ENCODE assay signal across 8 cellular contexts in genomic region chr4:38034986-38035882, GRCh38.
DNase-seq lines count a peak whose midpoint lies in the region; ATAC-seq and TF ChIP-seq lines count a peak whose summit lies in the region.

No MANE protein-coding gene starts in this region.

- WGBS in neuronal stem cell (ENCODE audit: extremely low coverage in 2 of 2, insufficient read length in 2 of 2, insufficient replicate concordance in 1 of 2), 2 donors, result no CpG with 5 or more reads among the region's 11 CpGs

- DNase-seq in AG08396 (ENCODE audit: low spot score) (peak; percentile 69), GM06990 (ENCODE audit: extremely low read depth, insufficient read length) (peak; percentile 29), NCI-H146 (lab: John Stamatoyannopoulos, UW) (peak; percentile 71), T follicular helper cell (ENCODE audit: low read depth) (peak; percentile 23), fibroblast of lung (ENCODE audit: low read depth in 2 of 2) (peak; percentile 49 to 82), neuronal stem cell (ENCODE audit: low spot score) (peak; percentile 40)

- H3K18ac ChIP-seq in neuronal stem cell (ENCODE audit: low read length), result no peak overlapping the region

- no peak overlapping the region for H2BK5ac ChIP-seq in neuronal stem cell (ENCODE audit: low read length)

- H2BK120ac ChIP-seq in neuronal stem cell (ENCODE audit: low read depth, low read length), result no peak overlapping the region

- H3K27ac ChIP-seq in fibroblast of lung (ENCODE audit: insufficient read depth, low read length) (no peak overlapping the region), neuronal stem cell (replicated peaks; ENCODE audit: low read length) (no peak overlapping the region)

- H2BK12ac ChIP-seq in neuronal stem cell (ENCODE audit: low read length), result no peak overlapping the region

- H3K79me2 ChIP-seq in fibroblast of lung (ENCODE audit: control insufficient read depth, insufficient read depth, low read length), result no peaks in the 10 kb centered on the region

- no peaks in the 10 kb centered on the region for H4K20me1 ChIP-seq in fibroblast of lung (ENCODE audit: control insufficient read depth, extremely low read depth, insufficient read depth, low read length)

- no peak overlapping the region for H2AK5ac ChIP-seq in neuronal stem cell (ENCODE audit: low read depth, low read length)

- H3K4me2 ChIP-seq in fibroblast of lung (ENCODE audit: extremely low read depth, insufficient read depth, low read length), result no peak overlapping the region
- no peak overlapping the region for H3K4me2 ChIP-seq in neuronal stem cell (ENCODE audit: insufficient read depth, low read length, poor library complexity, severe bottlenecking)

- H3K27me3 ChIP-seq in GM06990 (replicated peaks; ENCODE audit: control insufficient read depth, insufficient read depth, low read length) (no peaks in the 10 kb centered on the region), fibroblast of lung (ENCODE audit: control insufficient read depth, insufficient read depth, low read length) (no peaks in the 10 kb centered on the region), neuronal stem cell (ENCODE audit: control insufficient read depth in 3 of 3, insufficient read depth in 3 of 3, low read depth in 1 of 3, low read length in 3 of 3) (no peaks in the 10 kb centered on the region)

- no peak for ATAC-seq in HG03045 (IDR thresholded peaks at IDR 0.05; ENCODE audit: unreplicated experiment)
- ATAC-seq in GM18907 (IDR thresholded peaks at IDR 0.05; ENCODE audit: unreplicated experiment), result no peak

- H3K36me3 ChIP-seq in GM06990 (ENCODE audit: control insufficient read depth, insufficient read depth, low read length) (peaks cover 6% of the 10 kb centered on the region), fibroblast of lung (ENCODE audit: control insufficient read depth, insufficient read depth, low read length) (no peaks in the 10 kb centered on the region), neuronal stem cell (replicated peaks in 1 of 2; ENCODE audit: control insufficient read depth in 2 of 2, insufficient read depth in 2 of 2, low read length in 2 of 2) (peaks cover 7 to 44% of the 10 kb centered on the region in 2 donors)

- H4K8ac ChIP-seq in neuronal stem cell (ENCODE audit: low read depth, low read length), result no peak overlapping the region

- H3K79me1 ChIP-seq in neuronal stem cell (ENCODE audit: low read depth, low read length), result no peaks in the 10 kb centered on the region

- no peak overlapping the region for H3K14ac ChIP-seq in neuronal stem cell (ENCODE audit: low read length)

- no peak overlapping the region for H3K4ac ChIP-seq in neuronal stem cell (ENCODE audit: low read length)

- no peak overlapping the region for H3K4me3 ChIP-seq in GM06990 (replicated peaks; ENCODE audit: low read depth, low read length)
- H3K4me3 ChIP-seq in fibroblast of lung (replicated peaks in 1 of 4; ENCODE audit: control extremely low read depth in 1 of 4, insufficient read depth in 1 of 4, low read depth in 3 of 4, low read length in 4 of 4), result no peak overlapping the region
- no peak overlapping the region for H3K4me3 ChIP-seq in neuronal stem cell (ENCODE audit: low read length in 2 of 2)

- H2BK15ac ChIP-seq in neuronal stem cell (ENCODE audit: low read length), result no peak overlapping the region

- no peak overlapping the region for H3K23ac ChIP-seq in neuronal stem cell (ENCODE audit: low read depth, low read length, poor library complexity)

- no peaks in the 10 kb centered on the region for H3K4me1 ChIP-seq in fibroblast of lung (ENCODE audit: control insufficient read depth, extremely low read depth, insufficient read depth, low read length)
- no peaks in the 10 kb centered on the region for H3K4me1 ChIP-seq in neuronal stem cell (ENCODE audit: control insufficient read depth in 2 of 2, insufficient read depth in 1 of 2, low read depth in 1 of 2, low read length in 2 of 2)

- H4K91ac ChIP-seq in neuronal stem cell (ENCODE audit: low read depth, low read length, poor library complexity), result no peak overlapping the region

- H3K9me3 ChIP-seq in fibroblast of lung (ENCODE audit: control insufficient read depth, insufficient read depth, low read depth, low read length), result no peaks in the 10 kb centered on the region
- H3K9me3 ChIP-seq in neuronal stem cell (replicated peaks in 1 of 2; ENCODE audit: control insufficient read depth in 2 of 2, insufficient read depth in 1 of 2, low read depth in 1 of 2, low read length in 2 of 2), result peaks cover 0 to 4% of the 10 kb centered on the region in 2 donors

- peak; percentile 53 for TF ChIP-seq CTCF in GM06990 (IDR thresholded peaks at IDR 0.05; ENCODE audit: insufficient read depth, low read length, poor library complexity, severe bottlenecking)
- TF ChIP-seq CTCF in fibroblast of lung (conservative IDR thresholded peaks at IDR 0.05 in 1 of 2, IDR thresholded peaks at IDR 0.05 in 1 of 2; ENCODE audit: low read depth in 1 of 2, low read length in 2 of 2), result peak; percentile 57 to 63

- H2AFZ ChIP-seq in fibroblast of lung (ENCODE audit: low read length) (no peak overlapping the region), neuronal stem cell (ENCODE audit: low read length) (no peak overlapping the region)

- H3K9ac ChIP-seq in fibroblast of lung (ENCODE audit: insufficient read depth, low read length), result no peak overlapping the region
- H3K9ac ChIP-seq in neuronal stem cell (ENCODE audit: low read depth, low read length, poor library complexity), result no peak overlapping the region
